In the genomic region with DNA sequence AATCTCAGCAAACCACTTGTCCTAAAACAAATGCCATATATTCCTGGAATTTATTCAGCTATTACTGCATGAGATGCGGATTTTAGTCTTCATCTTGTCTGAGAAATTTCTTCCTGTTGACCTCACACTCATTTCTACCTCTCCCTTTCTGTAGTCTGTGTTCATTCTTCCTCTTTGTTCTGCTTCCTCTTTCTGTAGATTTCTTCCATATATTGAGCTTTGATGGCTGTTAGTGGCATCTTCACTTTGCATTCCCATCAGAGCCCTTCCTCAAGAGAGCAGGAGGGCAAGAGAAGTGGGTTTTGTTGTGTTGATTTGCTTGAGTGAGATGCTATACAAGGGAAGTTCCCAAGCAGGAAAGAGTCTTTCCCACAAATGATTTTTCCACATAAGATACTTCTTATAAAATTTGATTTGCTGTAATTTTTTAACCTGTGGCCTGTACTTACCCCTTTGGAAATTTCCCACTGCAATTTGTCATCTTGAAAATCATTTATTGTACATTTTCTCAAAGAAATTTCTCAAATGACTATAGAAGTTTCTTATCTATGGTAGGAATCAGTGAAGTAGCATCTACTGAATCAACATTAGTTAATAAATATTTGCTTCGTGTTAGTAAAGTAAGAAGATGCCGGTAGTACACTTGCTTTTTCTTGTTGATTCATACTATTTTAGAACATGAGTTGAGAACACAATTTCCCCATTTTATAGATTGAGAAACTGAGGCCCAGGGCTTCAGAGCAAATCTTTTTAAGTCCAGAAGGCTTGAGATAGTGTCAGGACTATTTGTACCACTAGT, we compare ENCODE assay signal across 1 cellular context.
TF ChIP-seq lines count a peak whose summit lies in the region.

No MANE protein-coding gene starts in this region.

TF ChIP-seq in SK-N-SH, 30 proteins besides CTCF, POLR2A, EP300 and RAD21 (continued from another document):
- TF ChIP-seq, protein P1, sequence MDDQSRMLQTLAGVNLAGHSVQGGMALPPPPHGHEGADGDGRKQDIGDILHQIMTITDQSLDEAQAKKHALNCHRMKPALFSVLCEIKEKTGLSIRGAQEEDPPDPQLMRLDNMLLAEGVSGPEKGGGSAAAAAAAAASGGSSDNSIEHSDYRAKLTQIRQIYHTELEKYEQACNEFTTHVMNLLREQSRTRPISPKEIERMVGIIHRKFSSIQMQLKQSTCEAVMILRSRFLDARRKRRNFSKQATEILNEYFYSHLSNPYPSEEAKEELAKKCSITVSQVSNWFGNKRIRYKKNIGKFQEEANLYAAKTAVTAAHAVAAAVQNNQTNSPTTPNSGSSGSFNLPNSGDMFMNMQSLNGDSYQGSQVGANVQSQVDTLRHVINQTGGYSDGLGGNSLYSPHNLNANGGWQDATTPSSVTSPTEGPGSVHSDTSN (IDR thresholded peaks at IDR 0.05): no peak
- TF ChIP-seq NRF1 (IDR thresholded peaks at IDR 0.05; ENCODE audit: low read depth, low read length): no peak
